20 cellular contexts compared by ENCODE assay signal in genomic region chr11:117972044-117972443, GRCh38. TPM values are rescaled to one million over a fixed set of nuclear protein-coding genes. Genes with fewer than 3 reads are reported as not detected.
DNase-seq lines count a peak whose midpoint lies in the region; ATAC-seq lines count a peak whose summit lies in the region.
"Had no signal": no experiment of that assay in that cellular context is flagged by ENCODE, and none has a peak within 500 bp of the region (broad histone marks: within the 10 kb centered on the region; RNA-seq: fewer than 3 reads in every experiment).

No MANE protein-coding gene starts in this region.

- H3K9me3 Mint-ChIP-seq in activated CD8-positive, alpha-beta memory T cell treated with anti-CD3 and anti-CD28 coated beads, Interleukin-2, amount 10 ng/mL, durations not matched to agents 7 days and 5 days (ENCODE audit: low read depth): no peaks in the 10 kb centered on the region
- no peaks in the 10 kb centered on the region for H3K9me3 Mint-ChIP-seq in activated T-helper 17 cell treated with anti-CD3 and anti-CD28 coated beads, Interleukin-2, amount 50 U/mL, for 72 hours

- no peak overlapping the region for H3K23ac ChIP-seq in neuronal stem cell (ENCODE audit: low read depth, low read length, poor library complexity)

- ATAC-seq in activated CD8-positive, alpha-beta memory T cell treated with anti-CD3 and anti-CD28 coated beads, Interleukin-2, amount 10 ng/mL, durations not matched to agents 7 days and 5 days: no peak
- no peak for ATAC-seq in activated T-helper 17 cell treated with anti-CD3 and anti-CD28 coated beads, Interleukin-2, amount 50 U/mL, for 72 hours (replicated peaks)
- ATAC-seq: A549 had no signal

- H2BK120ac ChIP-seq in neuronal stem cell (ENCODE audit: low read depth, low read length): no peak overlapping the region

- no peak overlapping the region for H4K8ac ChIP-seq in neuronal stem cell (ENCODE audit: low read depth, low read length)

- H2BK15ac ChIP-seq in neuronal stem cell (ENCODE audit: low read length): no peak overlapping the region

- no peaks in the 10 kb centered on the region for H3K36me3 ChIP-seq in neuronal stem cell (replicated peaks in 1 of 2; ENCODE audit: control insufficient read depth in 2 of 2, insufficient read depth in 2 of 2, low read length in 2 of 2)

- H3K4me3 Mint-ChIP-seq in activated CD8-positive, alpha-beta memory T cell treated with anti-CD3 and anti-CD28 coated beads, Interleukin-2, amount 10 ng/mL, durations not matched to agents 7 days and 5 days: no peak overlapping the region
- peak overlapping the region; percentile 9 for H3K4me3 Mint-ChIP-seq in activated T-helper 17 cell treated with anti-CD3 and anti-CD28 coated beads, Interleukin-2, amount 50 U/mL, for 72 hours

- H3K4ac ChIP-seq in neuronal stem cell (ENCODE audit: low read length): no peak overlapping the region

- no CpG with 5 or more reads among the region's 10 CpGs for WGBS in neuronal stem cell (ENCODE audit: extremely low coverage in 2 of 2, insufficient read length in 2 of 2, insufficient replicate concordance in 1 of 2), 2 donors

- no peaks in the 10 kb centered on the region for H3K79me1 ChIP-seq in neuronal stem cell (ENCODE audit: low read depth, low read length)

- no peak overlapping the region for H3K9ac ChIP-seq in neuronal stem cell (ENCODE audit: low read depth, low read length, poor library complexity)
- H3K9ac ChIP-seq: GM23248 had no signal

- DNase-seq in activated CD8-positive, alpha-beta memory T cell treated with anti-CD3 and anti-CD28 coated beads, Interleukin-2, amount 50 U/mL, for 48 hours: peak; percentile 50
- no peak for DNase-seq in activated CD8-positive, alpha-beta memory T cell treated with anti-CD3 and anti-CD28 coated beads, Interleukin-2, amount 10 ng/mL, durations not matched to agents 7 days and 5 days
- no peak for DNase-seq in neuronal stem cell (ENCODE audit: low spot score)
- DNase-seq in ureter (ENCODE audit: low spot score): peak; percentile 30
- no peak for DNase-seq in NCI-H2171 (lab: John Stamatoyannopoulos, UW)
- DNase-seq in NCI-H2029 (lab: John Stamatoyannopoulos, UW): no peak
- DNase-seq in putamen (ENCODE audit: low spot score): no peak
- DNase-seq: GF-D8, GM23248, HCEC 1CT, KG1, MV-4-11, NCI-H187, NCI-H526, PC-9 had no signal

- H4K91ac ChIP-seq in neuronal stem cell (ENCODE audit: low read depth, low read length, poor library complexity): no peak overlapping the region

- H3K9me3 ChIP-seq in neuronal stem cell (replicated peaks in 1 of 2; ENCODE audit: control insufficient read depth in 2 of 2, insufficient read depth in 1 of 2, low read depth in 1 of 2, low read length in 2 of 2): no peaks in the 10 kb centered on the region
- H3K9me3 ChIP-seq: A549 had no signal

- no peak overlapping the region for H3K4me3 ChIP-seq in neuronal stem cell (ENCODE audit: low read length in 2 of 2)
- H3K4me3 ChIP-seq: A549, GM23248, PC-9 had no signal

- peaks cover 78% of the 10 kb centered on the region for H3K4me1 Mint-ChIP-seq in activated CD8-positive, alpha-beta memory T cell treated with anti-CD3 and anti-CD28 coated beads, Interleukin-2, amount 10 ng/mL, durations not matched to agents 7 days and 5 days
- peaks cover 48% of the 10 kb centered on the region for H3K4me1 Mint-ChIP-seq in activated T-helper 17 cell treated with anti-CD3 and anti-CD28 coated beads, Interleukin-2, amount 50 U/mL, for 72 hours

- H3K18ac ChIP-seq in neuronal stem cell (ENCODE audit: low read length): peak overlapping the region; percentile 68

- H2BK12ac ChIP-seq in neuronal stem cell (ENCODE audit: low read length): no peak overlapping the region

- no peak overlapping the region for H3K14ac ChIP-seq in neuronal stem cell (ENCODE audit: low read length)

- H2AFZ ChIP-seq in neuronal stem cell (ENCODE audit: low read length): no peak overlapping the region
- H2AFZ ChIP-seq: GM23248, PC-9 had no signal

- H3K36me3 Mint-ChIP-seq in activated CD8-positive, alpha-beta memory T cell treated with anti-CD3 and anti-CD28 coated beads, Interleukin-2, amount 10 ng/mL, durations not matched to agents 7 days and 5 days: peaks cover 15% of the 10 kb centered on the region
- no peaks in the 10 kb centered on the region for H3K36me3 Mint-ChIP-seq in activated T-helper 17 cell treated with anti-CD3 and anti-CD28 coated beads, Interleukin-2, amount 50 U/mL, for 72 hours (ENCODE audit: low read depth)

- H3K4me1 ChIP-seq in neuronal stem cell (ENCODE audit: control insufficient read depth in 2 of 2, insufficient read depth in 1 of 2, low read depth in 1 of 2, low read length in 2 of 2): peaks cover 0 to 2% of the 10 kb centered on the region in 2 donors

- H3K27ac Mint-ChIP-seq in activated CD8-positive, alpha-beta memory T cell treated with anti-CD3 and anti-CD28 coated beads, Interleukin-2, amount 10 ng/mL, durations not matched to agents 7 days and 5 days: no peak overlapping the region
- no peak overlapping the region for H3K27ac Mint-ChIP-seq in activated T-helper 17 cell treated with anti-CD3 and anti-CD28 coated beads, Interleukin-2, amount 50 U/mL, for 72 hours

- H2AK5ac ChIP-seq in neuronal stem cell (ENCODE audit: low read depth, low read length): no peak overlapping the region

- peaks cover 0 to 8% (median 0%) of the 10 kb centered on the region in 3 experiments for H3K27me3 ChIP-seq in neuronal stem cell (ENCODE audit: control insufficient read depth in 3 of 3, insufficient read depth in 3 of 3, low read depth in 1 of 3, low read length in 3 of 3)

- H3K27ac ChIP-seq in neuronal stem cell (replicated peaks; ENCODE audit: low read length): no peak overlapping the region
- H3K27ac ChIP-seq: A549, C4-2B, GM23248, PC-9, RWPE1 had no signal

- no peak overlapping the region for H3K4me2 ChIP-seq in neuronal stem cell (ENCODE audit: insufficient read depth, low read length, poor library complexity, severe bottlenecking)
- H3K4me2 ChIP-seq: PC-9 had no signal

- H3K27me3 Mint-ChIP-seq in activated CD8-positive, alpha-beta memory T cell treated with anti-CD3 and anti-CD28 coated beads, Interleukin-2, amount 10 ng/mL, durations not matched to agents 7 days and 5 days: no peaks in the 10 kb centered on the region
- H3K27me3 Mint-ChIP-seq in activated T-helper 17 cell treated with anti-CD3 and anti-CD28 coated beads, Interleukin-2, amount 50 U/mL, for 72 hours: no peaks in the 10 kb centered on the region

- H2BK5ac ChIP-seq in neuronal stem cell (ENCODE audit: low read length): no peak overlapping the region

- CTCF ChIA-PET in activated CD8-positive, alpha-beta memory T cell treated with anti-CD3 and anti-CD28 coated beads, Interleukin-2, amount 10 ng/mL, durations not matched to agents 7 days and 5 days (lab: Charles Lee): interaction anchor here (1.4 to 39.2 kb wide), 3 partner anchors 8 to 23 kb away, joined by 4 to 459 read pairs (median 32); partner anchors contain the start of gene IL10RA

RNA-seq across cellular contexts. Expression of gene IL10RA, which starts 14.2 kb away (rescaled TPM):
- 100 to 1,000 TPM; 247 to 260 TPM for total RNA-seq in activated CD8-positive, alpha-beta memory T cell treated with anti-CD3 and anti-CD28 coated beads, Interleukin-2, amount 10 ng/mL, durations not matched to agents 7 days and 5 days
- 100 to 1,000 TPM in 1 of 2 donors, 10 to 100 TPM in 1; 63.0 to 108 TPM for total RNA-seq in activated T-helper 17 cell treated with anti-CD3 and anti-CD28 coated beads, Interleukin-2, amount 50 U/mL, for 72 hours
- polyA plus RNA-seq in neuronal stem cell (2013, experiment 1 of 2): 0.06 TPM
- polyA plus RNA-seq in neuronal stem cell (2013, experiment 2 of 2): 0.06 TPM
- 22.4 TPM for total RNA-seq in ureter
- total RNA-seq: GM23248, HT-29, PC-9 had no signal
- polyA plus RNA-seq: GM23248 had no signal

RNA-seq across cellular contexts. Expression of gene TMPRSS13, which starts 42.8 kb away (rescaled TPM):
- 1 to 10 TPM; 1.7 to 2.0 TPM for total RNA-seq in activated CD8-positive, alpha-beta memory T cell treated with anti-CD3 and anti-CD28 coated beads, Interleukin-2, amount 10 ng/mL, durations not matched to agents 7 days and 5 days
- total RNA-seq in activated T-helper 17 cell treated with anti-CD3 and anti-CD28 coated beads, Interleukin-2, amount 50 U/mL, for 72 hours: 1 to 10 TPM in 1 of 2 donors, under 1 TPM in 1; 0.61 to 2.1 TPM
- 0.10 TPM for polyA plus RNA-seq in neuronal stem cell (2013, experiment 1 of 2)
- polyA plus RNA-seq in neuronal stem cell (2013, experiment 2 of 2): 0.12 TPM
- total RNA-seq in ureter: 1.9 TPM
- total RNA-seq: GM23248 had no signal
- polyA plus RNA-seq: A549, GM23248 had no signal

Comparison
In these comparisons a context has a peak if more than half of its experiments do, and no peak if none do; other contexts are left out.
1. DNase-seq: peak in activated CD8-positive, alpha-beta memory T cell treated with anti-CD3 and anti-CD28 coated beads, Interleukin-2, amount 50 U/mL, for 48 hours (single experiment) and ureter (single experiment); none in activated CD8-positive, alpha-beta memory T cell treated with anti-CD3 and anti-CD28 coated beads, Interleukin-2, amount 10 ng/mL, durations not matched to agents 7 days and 5 days (single experiment), neuronal stem cell (single experiment), NCI-H2171 (single experiment), NCI-H2029 (single experiment) and putamen (single experiment).